Comparison of ENCODE assay signal across 1 cellular context in genomic region chr7:28645866-28646265, GRCh38.
TF ChIP-seq lines count a peak whose summit lies in the region.

No MANE protein-coding gene starts in this region.

TF ChIP-seq in H1, 55 proteins besides CTCF, POLR2A, EP300 and RAD21:
- TF ChIP-seq SIX5 (IDR thresholded peaks at IDR 0.05; ENCODE audit: low read depth, low read length), result no peak
- no peak for TF ChIP-seq ZNF274 (IDR thresholded peaks at IDR 0.05; ENCODE audit: borderline replicate concordance, extremely low read depth, low read length)
- TF ChIP-seq POLR2AphosphoS5 (IDR thresholded peaks at IDR 0.05; ENCODE audit: low read depth, low read length), result no peak
